ENCODE assay signal across 1 cellular context in the genomic region with DNA sequence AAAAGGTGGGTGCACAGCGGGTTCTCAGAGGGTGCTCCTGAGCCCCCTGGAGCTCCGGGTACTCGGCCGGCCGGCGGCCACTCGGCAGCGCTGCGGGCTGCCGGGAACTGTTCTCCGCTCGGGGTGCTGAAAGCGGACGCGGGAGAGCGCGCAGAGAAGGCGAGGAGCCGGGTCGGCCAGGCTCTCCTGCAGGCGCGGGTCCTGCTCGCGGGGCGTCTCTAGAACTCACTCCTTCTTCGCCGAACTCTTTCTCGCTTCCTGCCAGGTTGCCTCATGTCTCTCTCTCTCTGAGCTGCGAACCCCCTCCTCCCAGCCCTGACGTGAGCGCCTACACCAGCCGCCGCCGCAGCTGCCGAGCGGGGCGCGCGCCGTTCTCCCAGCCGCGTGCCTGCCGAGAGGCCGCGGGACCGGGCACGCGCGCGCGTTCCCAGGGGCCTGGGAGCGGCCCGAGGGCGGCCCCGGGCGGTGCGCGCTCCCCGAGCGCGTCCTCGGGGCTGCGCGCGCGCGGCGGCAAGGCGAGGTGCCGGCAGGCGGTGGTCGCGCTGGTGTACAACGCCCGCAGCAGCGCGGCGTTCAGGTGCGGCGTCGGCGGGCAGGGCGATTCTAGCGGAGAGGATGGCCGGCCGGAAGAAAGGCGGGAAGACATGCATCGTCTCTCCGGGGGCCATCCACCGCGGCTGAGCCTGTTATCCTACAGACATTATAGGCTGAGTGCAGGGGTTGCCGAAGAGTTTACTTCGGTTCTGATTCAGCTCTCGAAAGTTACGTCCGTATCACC.
TF ChIP-seq lines count a peak whose summit lies in the region.

A gene with protein sequence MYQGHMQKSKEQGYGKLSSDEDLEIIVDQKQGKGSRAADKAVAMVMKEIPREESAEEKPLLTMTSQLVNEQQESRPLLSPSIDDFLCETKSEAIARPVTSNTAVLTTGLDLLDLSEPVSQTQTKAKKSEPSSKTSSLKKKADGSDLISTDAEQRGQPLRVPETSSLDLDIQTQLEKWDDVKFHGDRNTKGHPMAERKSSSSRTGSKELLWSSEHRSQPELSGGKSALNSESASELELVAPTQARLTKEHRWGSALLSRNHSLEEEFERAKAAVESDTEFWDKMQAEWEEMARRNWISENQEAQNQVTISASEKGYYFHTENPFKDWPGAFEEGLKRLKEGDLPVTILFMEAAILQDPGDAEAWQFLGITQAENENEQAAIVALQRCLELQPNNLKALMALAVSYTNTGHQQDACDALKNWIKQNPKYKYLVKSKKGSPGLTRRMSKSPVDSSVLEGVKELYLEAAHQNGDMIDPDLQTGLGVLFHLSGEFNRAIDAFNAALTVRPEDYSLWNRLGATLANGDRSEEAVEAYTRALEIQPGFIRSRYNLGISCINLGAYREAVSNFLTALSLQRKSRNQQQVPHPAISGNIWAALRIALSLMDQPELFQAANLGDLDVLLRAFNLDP (minus strand): TSS at position 260 of the 778 bp plus-strand sequence. CDS start 338 bp downstream, outside the sequence.

TF ChIP-seq in SK-N-SH, 30 proteins besides CTCF, POLR2A, EP300 and RAD21:
- TF ChIP-seq, protein P1, sequence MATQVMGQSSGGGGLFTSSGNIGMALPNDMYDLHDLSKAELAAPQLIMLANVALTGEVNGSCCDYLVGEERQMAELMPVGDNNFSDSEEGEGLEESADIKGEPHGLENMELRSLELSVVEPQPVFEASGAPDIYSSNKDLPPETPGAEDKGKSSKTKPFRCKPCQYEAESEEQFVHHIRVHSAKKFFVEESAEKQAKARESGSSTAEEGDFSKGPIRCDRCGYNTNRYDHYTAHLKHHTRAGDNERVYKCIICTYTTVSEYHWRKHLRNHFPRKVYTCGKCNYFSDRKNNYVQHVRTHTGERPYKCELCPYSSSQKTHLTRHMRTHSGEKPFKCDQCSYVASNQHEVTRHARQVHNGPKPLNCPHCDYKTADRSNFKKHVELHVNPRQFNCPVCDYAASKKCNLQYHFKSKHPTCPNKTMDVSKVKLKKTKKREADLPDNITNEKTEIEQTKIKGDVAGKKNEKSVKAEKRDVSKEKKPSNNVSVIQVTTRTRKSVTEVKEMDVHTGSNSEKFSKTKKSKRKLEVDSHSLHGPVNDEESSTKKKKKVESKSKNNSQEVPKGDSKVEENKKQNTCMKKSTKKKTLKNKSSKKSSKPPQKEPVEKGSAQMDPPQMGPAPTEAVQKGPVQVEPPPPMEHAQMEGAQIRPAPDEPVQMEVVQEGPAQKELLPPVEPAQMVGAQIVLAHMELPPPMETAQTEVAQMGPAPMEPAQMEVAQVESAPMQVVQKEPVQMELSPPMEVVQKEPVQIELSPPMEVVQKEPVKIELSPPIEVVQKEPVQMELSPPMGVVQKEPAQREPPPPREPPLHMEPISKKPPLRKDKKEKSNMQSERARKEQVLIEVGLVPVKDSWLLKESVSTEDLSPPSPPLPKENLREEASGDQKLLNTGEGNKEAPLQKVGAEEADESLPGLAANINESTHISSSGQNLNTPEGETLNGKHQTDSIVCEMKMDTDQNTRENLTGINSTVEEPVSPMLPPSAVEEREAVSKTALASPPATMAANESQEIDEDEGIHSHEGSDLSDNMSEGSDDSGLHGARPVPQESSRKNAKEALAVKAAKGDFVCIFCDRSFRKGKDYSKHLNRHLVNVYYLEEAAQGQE (IDR thresholded peaks at IDR 0.05; ENCODE audit: low read depth, low read length) = peak; percentile 98
- TF ChIP-seq, protein P2, sequence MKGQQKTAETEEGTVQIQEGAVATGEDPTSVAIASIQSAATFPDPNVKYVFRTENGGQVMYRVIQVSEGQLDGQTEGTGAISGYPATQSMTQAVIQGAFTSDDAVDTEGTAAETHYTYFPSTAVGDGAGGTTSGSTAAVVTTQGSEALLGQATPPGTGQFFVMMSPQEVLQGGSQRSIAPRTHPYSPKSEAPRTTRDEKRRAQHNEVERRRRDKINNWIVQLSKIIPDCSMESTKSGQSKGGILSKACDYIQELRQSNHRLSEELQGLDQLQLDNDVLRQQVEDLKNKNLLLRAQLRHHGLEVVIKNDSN (IDR thresholded peaks at IDR 0.05; ENCODE audit: borderline replicate concordance, low read depth) = no peak
- TF ChIP-seq FOXJ3 (CRISPR knock-in tag; IDR thresholded peaks at IDR 0.05) = no peak
